ENCODE assay signal across 27 cellular contexts in genomic region chr15:50590288-50590687, GRCh38. TPM values are rescaled to one million over a fixed set of nuclear protein-coding genes. Genes with fewer than 3 reads are reported as not detected.
"Had no signal": no experiment of that assay in that cellular context is flagged by ENCODE, and none has a peak within 500 bp of the region (broad histone marks: within the 10 kb centered on the region; RNA-seq: fewer than 3 reads in every experiment).

No MANE protein-coding gene starts in this region.

- H3K27me3 ChIP-seq: neutrophil, pancreas, right lobe of liver, sigmoid colon, stomach, thyroid gland, tibial nerve, upper lobe of left lung, vagina had no signal

- H3K4me1 Mint-ChIP-seq: nephron progenitor cell; neural crest cell; stimulated activated effector memory CD8-positive, alpha-beta T cell treated with anti-CD3 and anti-CD28 coated beads, Interleukin-12 subunit alpha, Interleukin-12 subunit beta, amount 100 ng/mL, for 72 hours; stimulated activated naive B cell treated with anti-CD40 and anti-IgM and Interleukin-4, amounts not matched to agents 10 μg/mL and 1 μg/mL and 100 μg/mL, for 72 hours had no signal

- H3K4me1 ChIP-seq: pancreas, psoas muscle, right lobe of liver, sigmoid colon, stomach, thyroid gland, tibial nerve, upper lobe of left lung, vagina had no signal

- H3K9me3 ChIP-seq: neutrophil, pancreas, psoas muscle, right lobe of liver, sigmoid colon, stomach, thoracic aorta, thyroid gland, tibial nerve, upper lobe of left lung, vagina had no signal

- H3K27ac Mint-ChIP-seq: natural killer cell treated with Interleukin-12 subunit alpha and Interleukin-12 subunit beta and Interleukin-15 and Interleukin-18, amount 100 ng/mL, for 72 hours; nephron progenitor cell; stimulated activated effector memory CD8-positive, alpha-beta T cell treated with anti-CD3 and anti-CD28 coated beads, Interleukin-12 subunit alpha, Interleukin-12 subunit beta, amount 100 ng/mL, for 72 hours; stimulated activated naive B cell treated with anti-CD40 and anti-IgM and Interleukin-4, amounts not matched to agents 10 μg/mL and 1 μg/mL and 100 μg/mL, for 72 hours; stimulated activated naive CD8-positive, alpha-beta T cell treated with anti-CD3 and anti-CD28 coated beads, Interleukin-15, Interleukin-2, amounts not matched to agents 100 ng/mL and 50 ng/mL, for 24 hours had no signal

- H3K4me3 Mint-ChIP-seq: natural killer cell treated with Interleukin-12 subunit alpha and Interleukin-12 subunit beta and Interleukin-15 and Interleukin-18, amount 100 ng/mL, for 72 hours; nephron progenitor cell; neural crest cell; stimulated activated effector memory CD8-positive, alpha-beta T cell treated with anti-CD3 and anti-CD28 coated beads, Interleukin-12 subunit alpha, Interleukin-12 subunit beta, amount 100 ng/mL, for 72 hours; stimulated activated naive B cell treated with anti-CD40 and anti-IgM and Interleukin-4, amounts not matched to agents 10 μg/mL and 1 μg/mL and 100 μg/mL, for 72 hours; stimulated activated naive CD8-positive, alpha-beta T cell treated with anti-CD3 and anti-CD28 coated beads, Interleukin-15, Interleukin-2, amounts not matched to agents 100 ng/mL and 50 ng/mL, for 24 hours had no signal

- H3K9me3 Mint-ChIP-seq: natural killer cell treated with Interleukin-12 subunit alpha and Interleukin-12 subunit beta and Interleukin-15 and Interleukin-18, amount 100 ng/mL, for 72 hours; nephron progenitor cell; neural crest cell; stimulated activated effector memory CD8-positive, alpha-beta T cell treated with anti-CD3 and anti-CD28 coated beads, Interleukin-12 subunit alpha, Interleukin-12 subunit beta, amount 100 ng/mL, for 72 hours; stimulated activated naive B cell treated with anti-CD40 and anti-IgM and Interleukin-4, amounts not matched to agents 10 μg/mL and 1 μg/mL and 100 μg/mL, for 72 hours; stimulated activated naive CD8-positive, alpha-beta T cell treated with anti-CD3 and anti-CD28 coated beads, Interleukin-15, Interleukin-2, amounts not matched to agents 100 ng/mL and 50 ng/mL, for 24 hours had no signal

- H3K27me3 Mint-ChIP-seq: natural killer cell treated with Interleukin-12 subunit alpha and Interleukin-12 subunit beta and Interleukin-15 and Interleukin-18, amount 100 ng/mL, for 72 hours; stimulated activated naive B cell treated with anti-CD40 and anti-IgM and Interleukin-4, amounts not matched to agents 10 μg/mL and 1 μg/mL and 100 μg/mL, for 72 hours; stimulated activated naive CD8-positive, alpha-beta T cell treated with anti-CD3 and anti-CD28 coated beads, Interleukin-15, Interleukin-2, amounts not matched to agents 100 ng/mL and 50 ng/mL, for 24 hours had no signal

- H3K27ac ChIP-seq: neutrophil, pancreas, psoas muscle, right lobe of liver, sigmoid colon, stomach, thoracic aorta, thyroid gland, tibial nerve, upper lobe of left lung, vagina had no signal

- DNase-seq: nephron progenitor cell; nucleus accumbens; pancreas; psoas muscle; right cardiac atrium; right lobe of liver; sigmoid colon; small intestine; stimulated activated CD4-positive, alpha-beta T cell treated with anti-CD3 and anti-CD28 coated beads, Interleukin-15, amount 100 ng/mL, for 24 hours; stimulated activated CD4-positive, alpha-beta T cell treated with anti-CD3 and anti-CD28 coated beads, Interleukin-2, amount 100 ng/mL, for 24 hours; stimulated activated CD4-positive, alpha-beta T cell treated with anti-CD3 and anti-CD28 coated beads, Interleukin-2, amount 100 ng/mL, for 48 hours; stimulated activated CD4-positive, alpha-beta T cell treated with anti-CD3 and anti-CD28 coated beads, Interleukin-4, amount 100 ng/mL, for 24 hours; stimulated activated naive B cell treated with anti-CD40 and anti-IgM and Interleukin-4, amounts not matched to agents 10 μg/mL and 1 μg/mL and 100 μg/mL, for 72 hours; stimulated activated naive CD4-positive, alpha-beta T cell treated with Interleukin-2 at 50 U/mL for 16 hours; stomach; thyroid gland had no signal

- H3K4me3 ChIP-seq: pancreas, psoas muscle, right lobe of liver, sigmoid colon, stomach, thoracic aorta, thyroid gland, tibial nerve, upper lobe of left lung, vagina had no signal

RNA-seq across cellular contexts. Expression of gene USP50, which starts 43.8 kb away (rescaled TPM):
- total RNA-seq: natural killer cell treated with Interleukin-12 subunit alpha and Interleukin-12 subunit beta and Interleukin-15 and Interleukin-18, amount 100 ng/mL, for 72 hours; sigmoid colon; skeletal muscle tissue; subcutaneous adipose tissue; thoracic aorta; vagina had no signal
